Comparison of ENCODE assay signal across 23 cellular contexts in genomic region chr11:113683481-113684046, GRCh38. TPM values are rescaled to one million over a fixed set of nuclear protein-coding genes. Genes with fewer than 3 reads are reported as not detected.
A peak's percentile ranks its signal among the peaks of the same experiment; 100 is the strongest.
DNase-seq lines count a peak whose midpoint lies in the region; ATAC-seq and TF ChIP-seq lines count a peak whose summit lies in the region.
"Had no signal": no experiment of that assay in that cellular context is flagged by ENCODE, and none has a peak within 500 bp of the region (broad histone marks: within the 10 kb centered on the region; RNA-seq: fewer than 3 reads in every experiment).

No MANE protein-coding gene starts in this region.

- no peaks in the 10 kb centered on the region for H3K27me3 Mint-ChIP-seq in Caco-2 (ENCODE audit: insufficient read depth, unreplicated experiment)
- no peaks in the 10 kb centered on the region for H3K27me3 Mint-ChIP-seq in endodermal cell (ENCODE audit: insufficient read depth)
- peaks cover 3% of the 10 kb centered on the region for H3K27me3 Mint-ChIP-seq in activated CD8-positive, alpha-beta memory T cell treated with anti-CD3 and anti-CD28 coated beads, Interleukin-2, amount 10 ng/mL, durations not matched to agents 7 days and 5 days
- H3K27me3 Mint-ChIP-seq: CD4-positive, alpha-beta T cell had no signal

- no peak for TF ChIP-seq POLR2A in spleen (IDR thresholded peaks at IDR 0.05)

- no peak for TF ChIP-seq CTCF in Caco-2 (IDR thresholded peaks at IDR 0.05; ENCODE audit: insufficient read depth in 1 of 2, low read depth in 1 of 2, low read length in 1 of 2, severe bottlenecking in 1 of 2, unreplicated experiment in 1 of 2)
- TF ChIP-seq CTCF in endodermal cell (conservative IDR thresholded peaks at IDR 0.05): no peak
- no peak for TF ChIP-seq CTCF in spleen (IDR thresholded peaks at IDR 0.05 in 8 of 11, conservative IDR thresholded peaks at IDR 0.05 in 3 of 11)
- no peak for TF ChIP-seq CTCF in coronary artery (IDR thresholded peaks at IDR 0.05)

- H3K9me3 ChIP-seq in Caco-2 (no peaks in the 10 kb centered on the region), endodermal cell (ENCODE audit: control insufficient read depth, low read length) (no peaks in the 10 kb centered on the region), spleen (no peaks in the 10 kb centered on the region)
- H3K9me3 ChIP-seq: A549; BE2C; BLaER1 treated with 17β-estradiol and CSF1 and Interleukin-3, amounts not matched to agents 10 nM and 100 nM; HAP-1 had no signal

- CTCF ChIA-PET in Caco-2 (lab: Charles Lee): no interaction called here
- CTCF ChIA-PET in activated CD8-positive, alpha-beta memory T cell treated with anti-CD3 and anti-CD28 coated beads, Interleukin-2, amount 10 ng/mL, durations not matched to agents 7 days and 5 days (lab: Charles Lee): no interaction called here

- H3K36me3 Mint-ChIP-seq in Caco-2 (ENCODE audit: insufficient read depth, unreplicated experiment) (no peaks in the 10 kb centered on the region), endodermal cell (ENCODE audit: low read depth) (no peaks in the 10 kb centered on the region)
- H3K36me3 Mint-ChIP-seq in activated CD8-positive, alpha-beta memory T cell treated with anti-CD3 and anti-CD28 coated beads, Interleukin-2, amount 10 ng/mL, durations not matched to agents 7 days and 5 days: no peaks in the 10 kb centered on the region
- H3K36me3 Mint-ChIP-seq: CD14-positive monocyte had no signal

- peaks cover 10% of the 10 kb centered on the region for H3K4me1 ChIP-seq in Caco-2
- H3K4me1 ChIP-seq in endodermal cell (ENCODE audit: control insufficient read depth, insufficient read depth, low read length): peaks cover 29% of the 10 kb centered on the region
- no peaks in the 10 kb centered on the region for H3K4me1 ChIP-seq in spleen
- H3K4me1 ChIP-seq: A549, HAP-1 had no signal

- H3K27ac Mint-ChIP-seq in Caco-2 (ENCODE audit: unreplicated experiment): peak overlapping the region; percentile 17
- H3K27ac Mint-ChIP-seq in endodermal cell: no peak overlapping the region
- no peak overlapping the region for H3K27ac Mint-ChIP-seq in activated CD8-positive, alpha-beta memory T cell treated with anti-CD3 and anti-CD28 coated beads, Interleukin-2, amount 10 ng/mL, durations not matched to agents 7 days and 5 days
- H3K27ac Mint-ChIP-seq: CD4-positive, alpha-beta T cell; CD8-positive, alpha-beta memory T cell; GM23338; HFFc6 had no signal

- peak; percentile 58 for ATAC-seq in left colon
- no peak for ATAC-seq in activated CD8-positive, alpha-beta memory T cell treated with anti-CD3 and anti-CD28 coated beads, Interleukin-2, amount 10 ng/mL, durations not matched to agents 7 days and 5 days
- ATAC-seq: A549, GM12878, GM23338 had no signal

- WGBS in endodermal cell (ENCODE audit: insufficient coverage in 1 of 2, insufficient read length in 1 of 2), 2 experiments: 86 to 96% methylated on average over 4 to 6 of the region's 6 CpGs
- WGBS in spleen, 5 donors: 77 to 84% (median 80%) methylated on average over 6 of the region's 6 CpGs

- no TSS peak for BruUV-seq in Caco-2 (replicated peaks; lab: Mats Ljungman, UMichigan)

- H3K9me3 Mint-ChIP-seq in Caco-2 (ENCODE audit: unreplicated experiment): no peaks in the 10 kb centered on the region
- no peaks in the 10 kb centered on the region for H3K9me3 Mint-ChIP-seq in endodermal cell
- no peaks in the 10 kb centered on the region for H3K9me3 Mint-ChIP-seq in activated CD8-positive, alpha-beta memory T cell treated with anti-CD3 and anti-CD28 coated beads, Interleukin-2, amount 10 ng/mL, durations not matched to agents 7 days and 5 days (ENCODE audit: low read depth)
- H3K9me3 Mint-ChIP-seq: CD14-positive monocyte; CD4-positive, alpha-beta T cell; CD8-positive, alpha-beta memory T cell; GM23338; HFFc6 had no signal

- no peaks in the 10 kb centered on the region for H3K36me3 ChIP-seq in Caco-2 (ENCODE audit: control insufficient read depth, insufficient read depth, low read length)
- no peaks in the 10 kb centered on the region for H3K36me3 ChIP-seq in endodermal cell (ENCODE audit: control insufficient read depth, insufficient read depth, low read length)
- H3K36me3 ChIP-seq in spleen: no peaks in the 10 kb centered on the region
- H3K36me3 ChIP-seq: BE2C; BLaER1 treated with 17β-estradiol and CSF1 and Interleukin-3, amounts not matched to agents 10 nM and 100 nM; HAP-1 had no signal

- no peak overlapping the region for H3K27ac ChIP-seq in endodermal cell (ENCODE audit: low read depth, low read length)
- no peak overlapping the region for H3K27ac ChIP-seq in spleen
- no peak overlapping the region for H3K27ac ChIP-seq in coronary artery
- H3K27ac ChIP-seq: A549; BLaER1 treated with 17β-estradiol and CSF1 and Interleukin-3, amounts not matched to agents 10 nM and 100 nM had no signal

- POLR2A ChIA-PET in Caco-2 (lab: Charles Lee): no interaction called here

- intact Hi-C loops in Caco-2 (cut with micrococcal nuclease; ENCODE audit: unreplicated experiment): no loop called here
- intact Hi-C loops in left colon (cut with DNase I, micrococcal nuclease): no loop called here
- intact Hi-C loops in spleen (cut with DNase I; ENCODE audit: low total_unique reads): no loop called here

- H3K9ac ChIP-seq in endodermal cell (ENCODE audit: extremely low read depth, low read length, poor library complexity, severe bottlenecking): no peak overlapping the region
- H3K9ac ChIP-seq: BLaER1 treated with 17β-estradiol and CSF1 and Interleukin-3, amounts not matched to agents 10 nM and 100 nM had no signal

- H3K4me3 Mint-ChIP-seq in Caco-2 (ENCODE audit: unreplicated experiment) (no peak overlapping the region), endodermal cell (no peak overlapping the region)
- no peak overlapping the region for H3K4me3 Mint-ChIP-seq in activated CD8-positive, alpha-beta memory T cell treated with anti-CD3 and anti-CD28 coated beads, Interleukin-2, amount 10 ng/mL, durations not matched to agents 7 days and 5 days
- H3K4me3 Mint-ChIP-seq: CD14-positive monocyte; CD4-positive, alpha-beta T cell; GM23338; HFFc6 had no signal

- DNase-seq in Caco-2 (no peak), endodermal cell (peak; percentile 28), left colon (peak in 1 of 2 donors; percentile 46), spleen (peak; percentile 45), DMS53 (lab: John Stamatoyannopoulos, UW) (no peak), coronary artery (ENCODE audit: low spot score) (no peak), NCI-H748 (lab: John Stamatoyannopoulos, UW; ENCODE audit: unreplicated experiment) (no peak)
- no peak for DNase-seq in activated CD8-positive, alpha-beta memory T cell treated with anti-CD3 and anti-CD28 coated beads, Interleukin-2, amount 10 ng/mL, durations not matched to agents 7 days and 5 days
- DNase-seq: 8988T; ACHN; AML-193; BE2C; Calu3; CD4-positive, alpha-beta T cell; CD8-positive, alpha-beta memory T cell; DND-41; HFFc6 had no signal

- H3K4me1 Mint-ChIP-seq in Caco-2 (ENCODE audit: low read depth, unreplicated experiment) (peaks cover 13% of the 10 kb centered on the region), endodermal cell (peaks cover 43% of the 10 kb centered on the region)
- H3K4me1 Mint-ChIP-seq in activated CD8-positive, alpha-beta memory T cell treated with anti-CD3 and anti-CD28 coated beads, Interleukin-2, amount 10 ng/mL, durations not matched to agents 7 days and 5 days: peaks cover 22% of the 10 kb centered on the region
- H3K4me1 Mint-ChIP-seq: CD14-positive monocyte; CD8-positive, alpha-beta memory T cell had no signal

- no peaks in the 10 kb centered on the region for H3K27me3 ChIP-seq in Caco-2 (replicated peaks; ENCODE audit: control insufficient read depth, insufficient read depth, low read length)
- no peaks in the 10 kb centered on the region for H3K27me3 ChIP-seq in endodermal cell (ENCODE audit: control insufficient read depth, insufficient read depth, low read length, poor library complexity, severe bottlenecking)
- H3K27me3 ChIP-seq in spleen (replicated peaks in 1 of 7): no peaks in the 10 kb centered on the region
- H3K27me3 ChIP-seq: BE2C; BLaER1 treated with 17β-estradiol and CSF1 and Interleukin-3, amounts not matched to agents 10 nM and 100 nM had no signal

- H3K4me3 ChIP-seq in Caco-2 (ENCODE audit: low read depth, low read length) (no peak overlapping the region), endodermal cell (ENCODE audit: low read length) (no peak overlapping the region), spleen (no peak overlapping the region), coronary artery (no peak overlapping the region)
- H3K4me3 ChIP-seq: A549; BLaER1 treated with 17β-estradiol and CSF1 and Interleukin-3, amounts not matched to agents 10 nM and 100 nM; GM12878; GM23338; HAP-1 had no signal

RNA-seq across cellular contexts. Expression of gene TMPRSS5, which starts 22.5 kb away (rescaled TPM):
- 2.4 and 2.7 TPM in 2 replicates for total RNA-seq in Caco-2 (2022)
- total RNA-seq in endodermal cell: 1 to 10 TPM; 1.0 to 1.2 TPM
- polyA plus RNA-seq in endodermal cell (2013, experiment 1 of 2): 2.9 TPM
- polyA plus RNA-seq in endodermal cell (2013, experiment 2 of 2): 2.3 TPM
- total RNA-seq in left colon: under 1 TPM; 0.47 to 0.73 TPM
- total RNA-seq in spleen: 1 to 10 TPM in 1 of 7 donors, under 1 TPM in 6; 0.42 to 1.4 (median 0.68) TPM
- polyA plus RNA-seq in spleen: 1 to 10 TPM in 2 of 3 donors, under 1 TPM in 1; 0.46 to 1.7 (median 1.5) TPM
- total RNA-seq in activated CD8-positive, alpha-beta memory T cell treated with anti-CD3 and anti-CD28 coated beads, Interleukin-2, amount 10 ng/mL, durations not matched to agents 7 days and 5 days: under 1 TPM; 0.61 to 0.91 TPM
- total RNA-seq: GM23338 had no signal
- polyA plus RNA-seq: CD14-positive monocyte; CD8-positive, alpha-beta memory T cell; GM23338 had no signal

Comparison
In these comparisons a context has a peak if more than half of its experiments do, and no peak if none do; other contexts are left out.
1. DNase-seq: peak in endodermal cell (single experiment) and spleen (single experiment); none in Caco-2 (0 of 2), DMS53 (single experiment), coronary artery (single experiment), NCI-H748 (single experiment) and activated CD8-positive, alpha-beta memory T cell treated with anti-CD3 and anti-CD28 coated beads, Interleukin-2, amount 10 ng/mL, durations not matched to agents 7 days and 5 days (single experiment).